Comparison of ENCODE assay signal across 1 cellular context in the genomic region with DNA sequence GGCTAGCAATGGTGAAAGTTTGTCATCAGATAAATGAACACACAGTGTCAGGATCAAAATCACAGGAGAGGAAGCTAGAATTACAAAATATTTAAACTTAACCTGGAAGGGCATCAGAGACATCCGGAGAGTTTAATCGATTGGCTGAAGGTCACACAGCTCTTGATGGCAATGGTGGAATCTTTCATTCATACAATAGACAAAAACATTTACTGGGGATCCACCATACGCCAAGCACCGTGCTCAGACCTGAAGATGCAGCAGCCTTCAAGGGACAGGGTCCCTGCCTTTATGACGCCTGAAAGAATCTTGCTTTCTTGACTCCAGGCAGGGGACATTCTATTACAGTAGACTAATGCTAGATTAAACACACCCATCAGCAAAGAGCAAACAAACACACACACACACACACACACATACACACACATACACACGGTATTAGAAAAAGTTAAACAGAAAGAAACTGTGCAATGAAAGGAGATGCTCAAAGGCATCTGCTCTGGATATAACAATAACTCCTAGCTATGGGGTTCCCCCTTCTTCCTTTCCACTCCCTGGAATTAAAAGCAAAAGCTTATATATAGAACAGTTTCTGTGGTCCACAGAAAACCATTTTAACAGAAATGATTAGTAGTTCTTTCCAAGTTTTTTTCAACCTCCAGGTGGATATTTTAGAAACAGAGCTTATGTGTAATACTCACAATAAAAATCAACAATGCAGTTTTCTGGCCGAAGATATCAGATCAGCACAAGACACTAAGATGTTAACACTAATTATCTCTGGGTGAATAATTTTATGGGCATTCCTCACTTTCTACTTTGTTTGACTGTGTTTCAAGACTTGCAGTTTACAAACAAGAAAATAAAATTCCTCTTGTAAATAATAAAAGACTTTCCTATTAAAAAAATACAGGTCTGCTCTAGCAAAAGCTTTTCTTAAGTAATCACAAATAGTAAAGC.
TF ChIP-seq lines count a peak whose summit lies in the region.

No MANE protein-coding gene starts in this region.

TF ChIP-seq in WTC11, 78 proteins besides CTCF, POLR2A, EP300 and RAD21 (continued from another document):
- TF ChIP-seq GABPB1 (CRISPR knock-in tag; IDR thresholded peaks at IDR 0.05) (0 out of 2 replicates have a peak, but pooled peaks have one; percentile 8), HMGA2 (CRISPR knock-in tag; IDR thresholded peaks at IDR 0.05) (no peak)
